17 cellular contexts compared by ENCODE assay signal in genomic region chr4:151962138-151962845, GRCh38.
"Had no signal": no experiment of that assay in that cellular context is flagged by ENCODE, and none has a peak within 500 bp of the region (broad histone marks: within the 10 kb centered on the region; RNA-seq: fewer than 3 reads in every experiment).

No MANE protein-coding gene starts in this region.

- H3K36me3 ChIP-seq: colonic mucosa, spleen had no signal

- H3K9ac ChIP-seq: parathyroid adenoma had no signal

- H3K4me1 ChIP-seq: colonic mucosa, parathyroid adenoma had no signal

- H3K27ac ChIP-seq: colonic mucosa, parathyroid adenoma, VCaP had no signal

- H3K27me3 ChIP-seq: colonic mucosa, spleen had no signal

- DNase-seq: activated CD4-positive, alpha-beta T cell treated with anti-CD3 and anti-CD28 coated beads for 4 hours; activated CD8-positive, alpha-beta memory T cell treated with anti-CD3 and anti-CD28 coated beads, Interleukin-2, amount 50 U/mL, for 48 hours; activated CD8-positive, alpha-beta T cell treated with anti-CD3 and anti-CD28 coated beads, Interleukin-2, amount 10 ng/mL, durations not matched to agents 7 days and 5 days; activated naive CD4-positive, alpha-beta T cell; colonic mucosa; effector CD4-positive, alpha-beta T cell; hippocampal formation; right cardiac atrium; spleen; stimulated activated CD4-positive, alpha-beta T cell treated with anti-CD3 and anti-CD28 coated beads, Interleukin-2, amount 100 ng/mL, for 24 hours; stimulated activated naive CD4-positive, alpha-beta T cell; substantia nigra; T-helper 1 cell; trophoblast cell had no signal

- FAIRE-seq: endothelial cell of umbilical vein had no signal

- ATAC-seq: activated CD8-positive, alpha-beta T cell treated with anti-CD3 and anti-CD28 coated beads, Interleukin-2, amount 10 ng/mL, durations not matched to agents 7 days and 5 days had no signal

- H3K9me3 ChIP-seq: colonic mucosa, spleen had no signal

- H3K4me3 ChIP-seq: colonic mucosa, spleen had no signal
